Comparison of ENCODE assay signal across 18 cellular contexts in genomic region chr6:56004421-56004820, GRCh38.
DNase-seq lines count a peak whose midpoint lies in the region; ATAC-seq, FAIRE-seq and TF ChIP-seq lines count a peak whose summit lies in the region.
"Had no signal": no experiment of that assay in that cellular context is flagged by ENCODE, and none has a peak within 500 bp of the region (broad histone marks: within the 10 kb centered on the region; RNA-seq: fewer than 3 reads in every experiment).

No MANE protein-coding gene starts in this region.

- DNase-seq in EL (peak; percentile 56), MV-4-11 (lab: John Stamatoyannopoulos, UW) (peak; percentile 80), bronchial epithelial cell (ENCODE audit: low read depth) (peak; percentile 33), upper lobe of right lung (no peak), HuH-7.5 (ENCODE audit: low spot score) (no peak), ureter (ENCODE audit: low spot score) (no peak), NCI-H1092 treated with DMSO at 0.1 percent for 48 hours (lab: John Stamatoyannopoulos, UW) (no peak)
- DNase-seq: activated CD4-positive, alpha-beta T cell treated with anti-CD3 and anti-CD28 coated beads for 4 hours; activated gamma-delta T cell; DMS53; NCI-H187; NCI-H510A; posterior cingulate gyrus; T1000 had no signal

- no peak for FAIRE-seq in bronchial epithelial cell (lab: Jason Lieb, UNC)

- ATAC-seq in upper lobe of right lung = peak; percentile 28

- no peak overlapping the region for H3K27ac ChIP-seq in upper lobe of right lung
- H3K27ac ChIP-seq: C4-2B, epithelial cell of prostate had no signal

- H3K9me3 ChIP-seq in upper lobe of right lung = no peaks in the 10 kb centered on the region

- no peak overlapping the region for H3K4me3 ChIP-seq in bronchial epithelial cell (ENCODE audit: low read depth, low read length)
- H3K4me3 ChIP-seq in upper lobe of right lung = no peak overlapping the region
- H3K4me3 ChIP-seq: lung, smooth muscle cell had no signal

- H3K36me3 ChIP-seq in bronchial epithelial cell (ENCODE audit: control insufficient read depth, insufficient read depth, low read length) (no peaks in the 10 kb centered on the region), upper lobe of right lung (no peaks in the 10 kb centered on the region)

- no peak for TF ChIP-seq CTCF in bronchial epithelial cell (IDR thresholded peaks at IDR 0.05; ENCODE audit: insufficient read depth, low read length, severe bottlenecking)
- no peak for TF ChIP-seq CTCF in upper lobe of right lung (IDR thresholded peaks at IDR 0.05)

- H3K4me1 ChIP-seq in upper lobe of right lung = no peaks in the 10 kb centered on the region

- no peaks in the 10 kb centered on the region for H3K27me3 ChIP-seq in bronchial epithelial cell (ENCODE audit: control insufficient read depth, insufficient read depth, low read length)
- no peaks in the 10 kb centered on the region for H3K27me3 ChIP-seq in upper lobe of right lung

- intact Hi-C loops in upper lobe of right lung (cut with DNase I) = no loop called here

Comparison
In these comparisons a context has a peak if more than half of its experiments do, and no peak if none do; other contexts are left out.
1. DNase-seq: peak in EL (single experiment), MV-4-11 (single experiment) and bronchial epithelial cell (single experiment); none in upper lobe of right lung (single experiment), HuH-7.5 (single experiment), ureter (single experiment) and NCI-H1092 treated with DMSO at 0.1 percent for 48 hours (single experiment).